ENCODE assay signal across 8 cellular contexts in the genomic region with DNA sequence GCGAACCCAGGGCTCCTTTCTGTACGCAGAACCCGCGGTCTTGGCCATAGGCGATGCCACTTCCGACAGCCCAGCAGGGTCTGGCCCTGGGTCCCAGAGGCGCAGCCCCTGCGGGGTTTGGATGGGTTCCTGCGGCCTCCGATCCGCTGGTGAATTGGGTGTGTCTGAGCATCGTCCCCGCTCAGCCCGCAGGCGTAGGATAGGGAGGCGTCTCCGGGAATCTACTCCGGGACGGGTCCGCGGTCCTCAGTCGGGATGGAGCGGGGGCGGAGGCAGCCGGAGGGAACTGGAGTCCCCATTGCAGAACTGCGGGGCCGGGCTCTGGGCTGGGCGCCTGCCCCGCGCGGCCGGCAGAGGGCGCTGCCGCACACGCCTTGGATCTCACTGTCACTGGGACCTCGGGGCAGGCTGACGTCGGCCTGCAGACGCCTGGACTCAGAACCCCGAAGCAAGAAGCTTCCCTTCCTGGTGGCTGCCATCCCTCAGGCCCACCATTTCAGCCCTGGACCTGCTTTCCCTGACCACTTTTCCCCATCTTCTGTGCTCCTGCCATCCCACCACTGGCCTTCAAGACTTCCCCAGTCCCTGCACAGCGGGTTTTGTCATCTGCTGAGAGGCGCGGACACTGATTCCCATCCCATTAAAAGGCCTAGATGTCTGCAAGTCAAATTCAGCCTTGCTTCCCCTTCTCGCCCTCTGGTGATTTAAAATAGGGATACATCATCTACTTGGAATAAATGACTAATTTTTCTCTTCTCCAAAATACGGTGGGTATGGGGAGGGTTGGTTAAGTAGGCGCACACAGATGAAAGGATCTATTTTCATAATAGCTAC. TPM values are rescaled to one million over a fixed set of nuclear protein-coding genes. Genes with fewer than 3 reads are reported as not detected.
DNase-seq lines count a peak whose midpoint lies in the region; ATAC-seq and TF ChIP-seq lines count a peak whose summit lies in the region.

No MANE protein-coding gene starts in this region.

- no peaks in the 10 kb centered on the region for H3K9me3 Mint-ChIP-seq in stimulated activated naive CD8-positive, alpha-beta T cell treated with anti-CD3 and anti-CD28 coated beads, Interleukin-15, Interleukin-2, amounts not matched to agents 100 ng/mL and 50 ng/mL, for 24 hours

- H3K4me3 Mint-ChIP-seq in stimulated activated naive CD8-positive, alpha-beta T cell treated with anti-CD3 and anti-CD28 coated beads, Interleukin-15, Interleukin-2, amounts not matched to agents 100 ng/mL and 50 ng/mL, for 24 hours = peak overlapping the region; percentile 74

- peaks cover 10% of the 10 kb centered on the region for H3K36me3 Mint-ChIP-seq in stimulated activated naive CD8-positive, alpha-beta T cell treated with anti-CD3 and anti-CD28 coated beads, Interleukin-15, Interleukin-2, amounts not matched to agents 100 ng/mL and 50 ng/mL, for 24 hours (ENCODE audit: low read depth)

- H3K36me3 ChIP-seq in neural cell (ENCODE audit: insufficient read depth, low read length) = no peaks in the 10 kb centered on the region

- peak; percentile 98 for TF ChIP-seq CTCF in neural cell (IDR thresholded peaks at IDR 0.05; ENCODE audit: poor library complexity, severe bottlenecking)

- peaks cover 9% of the 10 kb centered on the region for H3F3A ChIP-seq in neural cell (ENCODE audit: insufficient read depth, low read length, poor library complexity, severe bottlenecking)

- TF ChIP-seq EP300 in Ishikawa (IDR thresholded peaks at IDR 0.05; ENCODE audit: borderline replicate concordance) (no peak), neural cell (conservative IDR thresholded peaks at IDR 0.05; ENCODE audit: poor library complexity, severe bottlenecking) (no peak)

- H3K79me2 ChIP-seq in neural cell (replicated peaks; ENCODE audit: insufficient read depth, low read length) = no peaks in the 10 kb centered on the region

- DNase-seq in D341Med (ENCODE audit: low spot score) = peak; percentile 93
- DNase-seq in SHP77 (lab: John Stamatoyannopoulos, UW) = peak; percentile 82 to 85
- DNase-seq in activated effector memory CD4-positive, alpha-beta T cell treated with anti-CD3 and anti-CD28 coated beads, Interleukin-2, amount 50 U/mL, for 16 hours = peak; percentile 93
- peak; percentile 78 for DNase-seq in fibroblast of the conjunctiva (ENCODE audit: low read depth)

- peak overlapping the region; percentile 47 for H3K9ac ChIP-seq in neural cell (ENCODE audit: low read length)

- peak; percentile 70 for ATAC-seq in GM21526 (IDR thresholded peaks at IDR 0.05; ENCODE audit: low FRiP score, unreplicated experiment)

- peaks cover 26% of the 10 kb centered on the region for H3K27me3 ChIP-seq in neural cell (ENCODE audit: insufficient read depth, low read depth, low read length)

- TF ChIP-seq RAD21 in Ishikawa (IDR thresholded peaks at IDR 0.05; ENCODE audit: low read depth) (peak; percentile 87), neural cell (conservative IDR thresholded peaks at IDR 0.05) (peak; percentile 95)

- no peaks in the 10 kb centered on the region for H3K9me3 ChIP-seq in neural cell (ENCODE audit: low read length)

- H3K27me3 Mint-ChIP-seq in stimulated activated naive CD8-positive, alpha-beta T cell treated with anti-CD3 and anti-CD28 coated beads, Interleukin-15, Interleukin-2, amounts not matched to agents 100 ng/mL and 50 ng/mL, for 24 hours = peaks cover 33% of the 10 kb centered on the region

- H4K20me1 ChIP-seq in neural cell (ENCODE audit: insufficient read depth) = no peaks in the 10 kb centered on the region

- peak overlapping the region; percentile 7 for H3K4me2 ChIP-seq in neural cell (ENCODE audit: low read length)

- peak overlapping the region; percentile 46 for H3K27ac ChIP-seq in neural cell (ENCODE audit: low read length)

- H3K4me1 Mint-ChIP-seq in stimulated activated naive CD8-positive, alpha-beta T cell treated with anti-CD3 and anti-CD28 coated beads, Interleukin-15, Interleukin-2, amounts not matched to agents 100 ng/mL and 50 ng/mL, for 24 hours (ENCODE audit: low read depth) = peaks cover 53% of the 10 kb centered on the region

- no peak overlapping the region for H3K27ac Mint-ChIP-seq in stimulated activated naive CD8-positive, alpha-beta T cell treated with anti-CD3 and anti-CD28 coated beads, Interleukin-15, Interleukin-2, amounts not matched to agents 100 ng/mL and 50 ng/mL, for 24 hours

- H2AFZ ChIP-seq in neural cell (ENCODE audit: low read depth, low read length) = no peak overlapping the region

- no peaks in the 10 kb centered on the region for H3K9me2 ChIP-seq in neural cell (ENCODE audit: insufficient read depth, low read length)

- peak overlapping the region; percentile 63 for H3K4me3 ChIP-seq in neural cell (ENCODE audit: low read length)

TF ChIP-seq in Ishikawa, 13 proteins besides CTCF, POLR2A, EP300 and RAD21 (continues in another document):
- TF ChIP-seq CREB1 (IDR thresholded peaks at IDR 0.05; ENCODE audit: low read depth) (no peak), USF1 (IDR thresholded peaks at IDR 0.05) (no peak), YY1 (IDR thresholded peaks at IDR 0.05; ENCODE audit: low read depth) (0 out of 2 replicates have a peak, but pooled peaks have one; percentile 24), TCF12 (IDR thresholded peaks at IDR 0.05; ENCODE audit: low read depth) (no peak; the same call in 1 of the 2 replicates), TEAD4 (IDR thresholded peaks at IDR 0.05) (no peak)

TF ChIP-seq in neural cell, 6 proteins besides CTCF, POLR2A, EP300 and RAD21:
- TF ChIP-seq MXI1 (conservative IDR thresholded peaks at IDR 0.05; ENCODE audit: poor library complexity, severe bottlenecking) = peak; percentile 51
- TF ChIP-seq SMC3 (conservative IDR thresholded peaks at IDR 0.05; ENCODE audit: poor library complexity) = peak; percentile 93
- TF ChIP-seq POLR2AphosphoS5 (IDR thresholded peaks at IDR 0.05) = no peak
- TF ChIP-seq TAF1 (IDR thresholded peaks at IDR 0.05; ENCODE audit: low read depth) = no peak
- TF ChIP-seq EZH2 (IDR thresholded peaks at IDR 0.05; ENCODE audit: borderline replicate concordance, insufficient read depth, low read length, poor library complexity, severe bottlenecking) = no peak
- TF ChIP-seq REST (IDR thresholded peaks at IDR 0.05; ENCODE audit: borderline replicate concordance) = no peak

RNA-seq across cellular contexts. Expression of gene CREB3L1, which starts 38.3 kb away (rescaled TPM):
- polyA plus RNA-seq in neural cell = not detected in 2 replicates
- not detected in 2 replicates for polyA minus RNA-seq in neural cell

Comparison
In these comparisons a context has a peak if more than half of its experiments do, and no peak if none do; other contexts are left out.
1. Peak in every context shown above with its lines: DNase-seq, ATAC-seq, H3K4me3 ChIP-seq and H3K27ac ChIP-seq.